7 cellular contexts compared by ENCODE assay signal in the genomic region with DNA sequence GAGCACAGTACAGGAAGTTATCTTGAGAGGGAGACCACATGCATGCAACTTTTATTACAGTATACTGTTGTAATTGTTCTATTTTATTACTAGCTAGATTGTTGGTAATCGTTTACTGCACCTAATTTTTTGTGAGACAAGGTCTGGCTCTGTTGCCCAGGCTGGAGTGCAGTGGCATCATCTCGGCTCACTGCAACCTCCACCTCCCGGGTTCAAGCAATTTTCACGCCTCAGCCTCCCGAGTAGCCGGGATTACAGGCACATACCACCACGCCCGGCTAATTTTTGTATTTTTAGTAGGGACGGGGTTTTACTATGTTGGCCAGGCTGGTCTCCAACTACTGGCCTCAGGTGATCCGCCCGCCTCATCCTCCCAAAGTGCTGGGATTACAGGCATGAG. TPM values are rescaled to one million over a fixed set of nuclear protein-coding genes. Genes with fewer than 3 reads are reported as not detected.
DNase-seq lines count a peak whose midpoint lies in the region; ATAC-seq and TF ChIP-seq lines count a peak whose summit lies in the region.
"Not testable (repeated sequence)": the region's sequence is repeated elsewhere in the genome, so short reads cannot be mapped to it uniquely, and the experiment has no call there.

No MANE protein-coding gene starts in this region.

- peak overlapping the region; percentile 88; the same call in 1 of the 2 replicates for H3K9ac ChIP-seq in OCI-LY1 (ENCODE audit: low read length)
- H3K9ac ChIP-seq in mucosa of rectum (ENCODE audit: low read depth in 1 of 2, low read length in 2 of 2) = peak overlapping the region in 1 of 2 donors; percentile 48

- not testable (repeated sequence) for H3F3A ChIP-seq in OCI-LY1 (ENCODE audit: insufficient read depth, low read length)

- not testable (repeated sequence) for TF ChIP-seq CTCF in GM06990 (IDR thresholded peaks at IDR 0.05; ENCODE audit: insufficient read depth, low read length, poor library complexity, severe bottlenecking); OCI-LY1 (IDR thresholded peaks at IDR 0.05; ENCODE audit: low read length); cardiac muscle cell (IDR thresholded peaks at IDR 0.05; ENCODE audit: low read depth, low read length); gastrocnemius medialis (IDR thresholded peaks at IDR 0.05 in 4 of 5, conservative IDR thresholded peaks at IDR 0.05 in 1 of 5)

- H3K27me3 ChIP-seq in GM06990 (replicated peaks; ENCODE audit: control insufficient read depth, insufficient read depth, low read length); OCI-LY1 (ENCODE audit: insufficient read depth, low read length); cardiac muscle cell; mucosa of rectum (ENCODE audit: control insufficient read depth in 2 of 2, insufficient read depth in 2 of 2, low read length in 2 of 2); gastrocnemius medialis: not testable (repeated sequence)

- not testable (repeated sequence) for H3K9me3 Mint-ChIP-seq in activated CD8-positive, alpha-beta T cell treated with anti-CD3 and anti-CD28 coated beads, Interleukin-2, amount 10 ng/mL, durations not matched to agents 7 days and 5 days (ENCODE audit: insufficient read depth); central memory CD8-positive, alpha-beta T cell

- H3K4me1 ChIP-seq in OCI-LY1 (ENCODE audit: insufficient read depth, low read length, severe bottlenecking) (peaks cover 21% of the 10 kb centered on the region), mucosa of rectum (ENCODE audit: control insufficient read depth in 2 of 2, insufficient read depth in 2 of 2, low read length in 2 of 2) (peaks cover 17 to 18% of the 10 kb centered on the region in 2 donors), gastrocnemius medialis (peaks cover 27% of the 10 kb centered on the region in 2 donors)
- not testable (repeated sequence) for H3K4me1 ChIP-seq in cardiac muscle cell (ENCODE audit: low read depth)

- CTCF ChIA-PET in activated CD8-positive, alpha-beta T cell treated with anti-CD3 and anti-CD28 coated beads, Interleukin-2, amount 10 ng/mL, durations not matched to agents 7 days and 5 days (lab: Charles Lee) = not testable (repeated sequence)

- peaks cover 17% of the 10 kb centered on the region for H3K79me2 ChIP-seq in OCI-LY1 (ENCODE audit: insufficient read depth, low read length)

- peak overlapping the region; percentile 66 for H3K4me2 ChIP-seq in OCI-LY1 (ENCODE audit: low read length)

- not testable (repeated sequence) for TF ChIP-seq POLR2A in gastrocnemius medialis (IDR thresholded peaks at IDR 0.05)

- not testable (repeated sequence) for H3K27ac ChIP-seq in OCI-LY1 (ENCODE audit: low read depth, low read length, poor library complexity, severe bottlenecking); cardiac muscle cell
- H3K27ac ChIP-seq in mucosa of rectum (ENCODE audit: low read depth in 2 of 2, low read length in 2 of 2) (peak overlapping the region; percentile 62 to 63), gastrocnemius medialis (peak overlapping the region; percentile 82 to 87 (median 86))

- intact Hi-C loops in gastrocnemius medialis (cut with DNase I; ENCODE audit: low total_unique reads) = loop anchor here (5.0 kb wide), 1 partner anchor 194 kb away; the partner anchor contains the start of genes CCP110 and GDE1

- in situ Hi-C loops in gastrocnemius medialis (cut with MboI; ENCODE audit: low sequenced_read_pairs in 4 of 4) = not testable (repeated sequence)

- not testable (repeated sequence) for H3K9me3 ChIP-seq in OCI-LY1 (ENCODE audit: low read length); cardiac muscle cell (ENCODE audit: low read depth); mucosa of rectum (ENCODE audit: control insufficient read depth in 2 of 2, low read length in 2 of 2); gastrocnemius medialis

- not testable (repeated sequence) for H3K27me3 Mint-ChIP-seq in activated CD8-positive, alpha-beta T cell treated with anti-CD3 and anti-CD28 coated beads, Interleukin-2, amount 10 ng/mL, durations not matched to agents 7 days and 5 days (ENCODE audit: low read depth); central memory CD8-positive, alpha-beta T cell

- not testable (repeated sequence) for H4K20me1 ChIP-seq in OCI-LY1 (ENCODE audit: insufficient read depth, low read length)

- H3K4me3 ChIP-seq in GM06990 (replicated peaks; ENCODE audit: low read depth, low read length) = peak overlapping the region; percentile 95
- peak overlapping the region; percentile 77 for H3K4me3 ChIP-seq in OCI-LY1 (ENCODE audit: low read depth, low read length, poor library complexity, severe bottlenecking)
- peak overlapping the region; percentile 96 for H3K4me3 ChIP-seq in cardiac muscle cell
- peak overlapping the region; percentile 82 to 97 for H3K4me3 ChIP-seq in mucosa of rectum (ENCODE audit: low read length in 2 of 2)
- peak overlapping the region; percentile 83 to 95 (median 94) for H3K4me3 ChIP-seq in gastrocnemius medialis

- not testable (repeated sequence) for H3K9me2 ChIP-seq in OCI-LY1 (ENCODE audit: low read depth, low read length)

- peaks cover 19% of the 10 kb centered on the region for H3K36me3 Mint-ChIP-seq in activated CD8-positive, alpha-beta T cell treated with anti-CD3 and anti-CD28 coated beads, Interleukin-2, amount 10 ng/mL, durations not matched to agents 7 days and 5 days (ENCODE audit: low read depth)
- peaks cover 25% of the 10 kb centered on the region for H3K36me3 Mint-ChIP-seq in central memory CD8-positive, alpha-beta T cell (ENCODE audit: insufficient read depth)

- ATAC-seq in activated CD8-positive, alpha-beta T cell treated with anti-CD3 and anti-CD28 coated beads, Interleukin-2, amount 10 ng/mL, durations not matched to agents 7 days and 5 days; central memory CD8-positive, alpha-beta T cell (replicated peaks; ENCODE audit: extremely low read depth, poor library complexity, severe bottlenecking); gastrocnemius medialis: not testable (repeated sequence)

- peak overlapping the region; percentile 91 for H3K4me3 Mint-ChIP-seq in activated CD8-positive, alpha-beta T cell treated with anti-CD3 and anti-CD28 coated beads, Interleukin-2, amount 10 ng/mL, durations not matched to agents 7 days and 5 days
- peak overlapping the region; percentile 95 for H3K4me3 Mint-ChIP-seq in central memory CD8-positive, alpha-beta T cell

- H3K36me3 ChIP-seq in GM06990 (ENCODE audit: control insufficient read depth, insufficient read depth, low read length); cardiac muscle cell: not testable (repeated sequence)
- H3K36me3 ChIP-seq in OCI-LY1 (ENCODE audit: insufficient read depth, low read length) (peaks cover 24% of the 10 kb centered on the region; the same call in 1 of the 2 replicates), mucosa of rectum (ENCODE audit: control insufficient read depth in 2 of 2, insufficient read depth in 2 of 2, low read length in 2 of 2) (peaks cover 11 to 15% of the 10 kb centered on the region in 2 donors), gastrocnemius medialis (peaks cover 0 to 16% of the 10 kb centered on the region in 2 donors)

- not testable (repeated sequence) for DNase-seq in GM06990 (ENCODE audit: extremely low read depth, insufficient read length); activated CD8-positive, alpha-beta T cell treated with anti-CD3 and anti-CD28 coated beads, Interleukin-2, amount 10 ng/mL, durations not matched to agents 7 days and 5 days; central memory CD8-positive, alpha-beta T cell (ENCODE audit: low spot score in 2 of 2); cardiac muscle cell (ENCODE audit: low read depth in 1 of 2, low spot score in 1 of 2); gastrocnemius medialis

- peaks cover 17% of the 10 kb centered on the region for H3K4me1 Mint-ChIP-seq in activated CD8-positive, alpha-beta T cell treated with anti-CD3 and anti-CD28 coated beads, Interleukin-2, amount 10 ng/mL, durations not matched to agents 7 days and 5 days (ENCODE audit: low read depth)
- peaks cover 28% of the 10 kb centered on the region for H3K4me1 Mint-ChIP-seq in central memory CD8-positive, alpha-beta T cell

- not testable (repeated sequence) for H3K27ac Mint-ChIP-seq in activated CD8-positive, alpha-beta T cell treated with anti-CD3 and anti-CD28 coated beads, Interleukin-2, amount 10 ng/mL, durations not matched to agents 7 days and 5 days
- H3K27ac Mint-ChIP-seq in central memory CD8-positive, alpha-beta T cell (ENCODE audit: low read depth) = peak overlapping the region; percentile 80

- H2AFZ ChIP-seq in OCI-LY1 (ENCODE audit: low read length) = not testable (repeated sequence)

- POLR2A ChIA-PET in activated CD8-positive, alpha-beta T cell treated with anti-CD3 and anti-CD28 coated beads, Interleukin-2, amount 10 ng/mL, durations not matched to agents 7 days and 5 days (lab: Charles Lee) = not testable (repeated sequence)

RNA-seq across cellular contexts. Expression of gene KNOP1, which starts 1.3 kb away (rescaled TPM):
- 10 to 100 TPM; 22.0 to 23.7 TPM for total RNA-seq in activated CD8-positive, alpha-beta T cell treated with anti-CD3 and anti-CD28 coated beads, Interleukin-2, amount 10 ng/mL, durations not matched to agents 7 days and 5 days
- total RNA-seq in cardiac muscle cell = 11.1 and 22.9 TPM in 2 replicates
- polyA plus RNA-seq in cardiac muscle cell = 19.6 and 38.5 TPM in 2 replicates
- 1 to 10 TPM; 4.1 to 9.2 (median 5.5) TPM for total RNA-seq in gastrocnemius medialis

RNA-seq across cellular contexts. Expression of gene IQCK, which starts 1.3 kb away (rescaled TPM):
- total RNA-seq in activated CD8-positive, alpha-beta T cell treated with anti-CD3 and anti-CD28 coated beads, Interleukin-2, amount 10 ng/mL, durations not matched to agents 7 days and 5 days = under 1 TPM; 0.81 to 0.97 TPM
- 13.9 and 18.4 TPM in 2 replicates for total RNA-seq in cardiac muscle cell
- polyA plus RNA-seq in cardiac muscle cell = 13.2 and 17.1 TPM in 2 replicates
- 10 to 100 TPM in 2 of 4 donors, 1 to 10 TPM in 2; 8.3 to 17.3 (median 9.4) TPM for total RNA-seq in gastrocnemius medialis
